ENCODE assay signal across 1 cellular context in the genomic region with DNA sequence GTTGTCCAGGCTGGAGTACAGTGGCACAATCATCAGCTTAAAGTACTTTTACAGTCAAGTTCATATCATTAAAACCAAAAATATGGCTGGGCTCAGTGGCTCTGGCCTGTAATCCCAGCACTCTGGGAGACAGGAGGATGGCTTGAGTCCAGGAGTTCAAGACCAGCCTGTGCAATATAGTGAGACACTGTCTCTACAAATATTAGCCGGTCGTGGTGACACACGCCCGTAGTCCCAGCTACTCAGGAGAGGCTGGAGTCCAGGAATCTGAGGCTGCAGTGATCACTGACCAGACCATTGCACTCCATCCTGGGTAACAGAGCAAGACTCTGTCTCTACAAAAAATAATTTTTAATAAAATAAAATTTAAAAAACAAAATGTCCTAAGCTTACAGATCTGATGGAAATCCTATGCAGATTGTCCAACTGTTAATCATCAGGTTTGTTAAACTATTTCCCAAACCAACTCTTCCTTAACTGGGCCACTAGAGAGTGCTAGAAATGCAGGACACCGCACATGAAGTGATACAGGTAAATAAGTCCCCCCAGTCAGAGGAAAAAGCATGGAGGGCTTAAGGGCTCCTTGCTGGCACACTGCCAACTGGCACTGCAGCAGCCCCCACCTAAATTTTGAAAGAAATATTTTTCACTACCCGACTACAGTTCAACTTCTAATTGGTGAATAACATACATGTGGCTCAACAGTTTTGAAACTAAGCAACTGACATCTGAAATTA.
TF ChIP-seq lines count a peak whose summit lies in the region.

No MANE protein-coding gene starts in this region.

TF ChIP-seq in HepG2, 621 proteins besides CTCF, POLR2A, EP300 and RAD21 (continued from another document and continues in another):
- TF ChIP-seq, protein P1, sequence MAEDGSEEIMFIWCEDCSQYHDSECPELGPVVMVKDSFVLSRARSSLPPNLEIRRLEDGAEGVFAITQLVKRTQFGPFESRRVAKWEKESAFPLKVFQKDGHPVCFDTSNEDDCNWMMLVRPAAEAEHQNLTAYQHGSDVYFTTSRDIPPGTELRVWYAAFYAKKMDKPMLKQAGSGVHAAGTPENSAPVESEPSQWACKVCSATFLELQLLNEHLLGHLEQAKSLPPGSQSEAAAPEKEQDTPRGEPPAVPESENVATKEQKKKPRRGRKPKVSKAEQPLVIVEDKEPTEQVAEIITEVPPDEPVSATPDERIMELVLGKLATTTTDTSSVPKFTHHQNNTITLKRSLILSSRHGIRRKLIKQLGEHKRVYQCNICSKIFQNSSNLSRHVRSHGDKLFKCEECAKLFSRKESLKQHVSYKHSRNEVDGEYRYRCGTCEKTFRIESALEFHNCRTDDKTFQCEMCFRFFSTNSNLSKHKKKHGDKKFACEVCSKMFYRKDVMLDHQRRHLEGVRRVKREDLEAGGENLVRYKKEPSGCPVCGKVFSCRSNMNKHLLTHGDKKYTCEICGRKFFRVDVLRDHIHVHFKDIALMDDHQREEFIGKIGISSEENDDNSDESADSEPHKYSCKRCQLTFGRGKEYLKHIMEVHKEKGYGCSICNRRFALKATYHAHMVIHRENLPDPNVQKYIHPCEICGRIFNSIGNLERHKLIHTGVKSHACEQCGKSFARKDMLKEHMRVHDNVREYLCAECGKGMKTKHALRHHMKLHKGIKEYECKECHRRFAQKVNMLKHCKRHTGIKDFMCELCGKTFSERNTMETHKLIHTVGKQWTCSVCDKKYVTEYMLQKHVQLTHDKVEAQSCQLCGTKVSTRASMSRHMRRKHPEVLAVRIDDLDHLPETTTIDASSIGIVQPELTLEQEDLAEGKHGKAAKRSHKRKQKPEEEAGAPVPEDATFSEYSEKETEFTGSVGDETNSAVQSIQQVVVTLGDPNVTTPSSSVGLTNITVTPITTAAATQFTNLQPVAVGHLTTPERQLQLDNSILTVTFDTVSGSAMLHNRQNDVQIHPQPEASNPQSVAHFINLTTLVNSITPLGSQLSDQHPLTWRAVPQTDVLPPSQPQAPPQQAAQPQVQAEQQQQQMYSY (CRISPR knock-in tag; IDR thresholded peaks at IDR 0.05): no peak
- TF ChIP-seq ZNF329 (CRISPR knock-in tag; IDR thresholded peaks at IDR 0.05; ENCODE audit: low read depth) (no peak), ZSCAN22 (CRISPR knock-in tag; IDR thresholded peaks at IDR 0.05) (no peak), ZNF282 (IDR thresholded peaks at IDR 0.05; ENCODE audit: partially characterized antibody) (no peak), NFE2L1 (CRISPR knock-in tag; IDR thresholded peaks at IDR 0.05; ENCODE audit: borderline replicate concordance) (no peak), GATAD1 (CRISPR knock-in tag; IDR thresholded peaks at IDR 0.05) (no peak), AGO2 (optimal IDR thresholded peaks at IDR 0.05; ENCODE audit: low read depth, low read length) (no peak), LCORL (IDR thresholded peaks at IDR 0.05) (peak; percentile 84), LCORL (CRISPR knock-in tag; IDR thresholded peaks at IDR 0.05) (no peak), SAP130 (CRISPR knock-in tag; IDR thresholded peaks at IDR 0.05; ENCODE audit: low read depth) (peak; percentile 30; the same call in 1 of the 2 replicates), ZNF816 (CRISPR knock-in tag; IDR thresholded peaks at IDR 0.05; ENCODE audit: borderline replicate concordance) (no peak), ZBTB7A (CRISPR knock-in tag; IDR thresholded peaks at IDR 0.05) (no peak), ZEB1 (IDR thresholded peaks at IDR 0.05; ENCODE audit: insufficient replicate concordance, low read depth) (no peak), POLR2AphosphoS5 (IDR thresholded peaks at IDR 0.05; ENCODE audit: low read depth, low read length) (no peak), POLR2G (IDR thresholded peaks at IDR 0.05; ENCODE audit: low read depth, low read length) (no peak), ATAD3A (CRISPR knock-in tag; IDR thresholded peaks at IDR 0.05) (no peak), SMC3 (IDR thresholded peaks at IDR 0.05; ENCODE audit: low read length) (peak; percentile 8; the same call in 1 of the 2 replicates), ZNF788 (CRISPR knock-in tag; IDR thresholded peaks at IDR 0.05; ENCODE audit: borderline replicate concordance) (no peak), NR3C1 (CRISPR knock-in tag; IDR thresholded peaks at IDR 0.05) (no peak), TBX2 (CRISPR knock-in tag; IDR thresholded peaks at IDR 0.05; ENCODE audit: borderline replicate concordance) (no peak), ESRRA (CRISPR knock-in tag; IDR thresholded peaks at IDR 0.05; ENCODE audit: low read depth) (no peak), FOXA1 (IDR thresholded peaks at IDR 0.05) (no peak), FOXA1 (CRISPR knock-in tag; IDR thresholded peaks at IDR 0.05) (peak; percentile 62), PAX8 (CRISPR knock-in tag; IDR thresholded peaks at IDR 0.05; ENCODE audit: borderline replicate concordance) (no peak), ZFP36L2 (CRISPR knock-in tag; IDR thresholded peaks at IDR 0.05) (no peak), ZNF468 (CRISPR knock-in tag; IDR thresholded peaks at IDR 0.05) (no peak), DNMT1 (CRISPR knock-in tag; IDR thresholded peaks at IDR 0.05) (no peak), NR1H2 (CRISPR knock-in tag; IDR thresholded peaks at IDR 0.05; ENCODE audit: borderline replicate concordance, low read depth) (no peak), HNF4A (CRISPR knock-in tag; IDR thresholded peaks at IDR 0.05) (no peak), ATF7 (IDR thresholded peaks at IDR 0.05) (no peak), ATF7 (CRISPR knock-in tag; IDR thresholded peaks at IDR 0.05) (no peak)
- TF ChIP-seq, protein P2, sequence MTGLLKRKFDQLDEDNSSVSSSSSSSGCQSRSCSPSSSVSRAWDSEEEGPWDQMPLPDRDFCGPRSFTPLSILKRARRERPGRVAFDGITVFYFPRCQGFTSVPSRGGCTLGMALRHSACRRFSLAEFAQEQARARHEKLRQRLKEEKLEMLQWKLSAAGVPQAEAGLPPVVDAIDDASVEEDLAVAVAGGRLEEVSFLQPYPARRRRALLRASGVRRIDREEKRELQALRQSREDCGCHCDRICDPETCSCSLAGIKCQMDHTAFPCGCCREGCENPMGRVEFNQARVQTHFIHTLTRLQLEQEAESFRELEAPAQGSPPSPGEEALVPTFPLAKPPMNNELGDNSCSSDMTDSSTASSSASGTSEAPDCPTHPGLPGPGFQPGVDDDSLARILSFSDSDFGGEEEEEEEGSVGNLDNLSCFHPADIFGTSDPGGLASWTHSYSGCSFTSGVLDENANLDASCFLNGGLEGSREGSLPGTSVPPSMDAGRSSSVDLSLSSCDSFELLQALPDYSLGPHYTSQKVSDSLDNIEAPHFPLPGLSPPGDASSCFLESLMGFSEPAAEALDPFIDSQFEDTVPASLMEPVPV (CRISPR knock-in tag; IDR thresholded peaks at IDR 0.05): no peak
- TF ChIP-seq, protein P3, sequence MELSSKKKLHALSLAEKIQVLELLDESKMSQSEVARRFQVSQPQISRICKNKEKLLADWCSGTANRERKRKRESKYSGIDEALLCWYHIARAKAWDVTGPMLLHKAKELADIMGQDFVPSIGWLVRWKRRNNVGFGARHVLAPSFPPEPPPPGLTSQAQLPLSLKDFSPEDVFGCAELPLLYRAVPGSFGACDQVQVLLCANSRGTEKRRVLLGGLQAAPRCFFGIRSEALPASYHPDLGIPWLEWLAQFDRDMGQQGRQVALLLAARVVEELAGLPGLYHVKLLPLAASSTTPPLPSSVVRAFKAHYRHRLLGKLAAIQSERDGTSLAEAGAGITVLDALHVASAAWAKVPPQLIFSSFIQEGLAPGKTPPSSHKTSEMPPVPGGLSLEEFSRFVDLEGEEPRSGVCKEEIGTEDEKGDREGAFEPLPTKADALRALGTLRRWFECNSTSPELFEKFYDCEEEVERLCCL (CRISPR knock-in tag; IDR thresholded peaks at IDR 0.05; ENCODE audit: borderline replicate concordance): no peak
- TF ChIP-seq, protein P4, sequence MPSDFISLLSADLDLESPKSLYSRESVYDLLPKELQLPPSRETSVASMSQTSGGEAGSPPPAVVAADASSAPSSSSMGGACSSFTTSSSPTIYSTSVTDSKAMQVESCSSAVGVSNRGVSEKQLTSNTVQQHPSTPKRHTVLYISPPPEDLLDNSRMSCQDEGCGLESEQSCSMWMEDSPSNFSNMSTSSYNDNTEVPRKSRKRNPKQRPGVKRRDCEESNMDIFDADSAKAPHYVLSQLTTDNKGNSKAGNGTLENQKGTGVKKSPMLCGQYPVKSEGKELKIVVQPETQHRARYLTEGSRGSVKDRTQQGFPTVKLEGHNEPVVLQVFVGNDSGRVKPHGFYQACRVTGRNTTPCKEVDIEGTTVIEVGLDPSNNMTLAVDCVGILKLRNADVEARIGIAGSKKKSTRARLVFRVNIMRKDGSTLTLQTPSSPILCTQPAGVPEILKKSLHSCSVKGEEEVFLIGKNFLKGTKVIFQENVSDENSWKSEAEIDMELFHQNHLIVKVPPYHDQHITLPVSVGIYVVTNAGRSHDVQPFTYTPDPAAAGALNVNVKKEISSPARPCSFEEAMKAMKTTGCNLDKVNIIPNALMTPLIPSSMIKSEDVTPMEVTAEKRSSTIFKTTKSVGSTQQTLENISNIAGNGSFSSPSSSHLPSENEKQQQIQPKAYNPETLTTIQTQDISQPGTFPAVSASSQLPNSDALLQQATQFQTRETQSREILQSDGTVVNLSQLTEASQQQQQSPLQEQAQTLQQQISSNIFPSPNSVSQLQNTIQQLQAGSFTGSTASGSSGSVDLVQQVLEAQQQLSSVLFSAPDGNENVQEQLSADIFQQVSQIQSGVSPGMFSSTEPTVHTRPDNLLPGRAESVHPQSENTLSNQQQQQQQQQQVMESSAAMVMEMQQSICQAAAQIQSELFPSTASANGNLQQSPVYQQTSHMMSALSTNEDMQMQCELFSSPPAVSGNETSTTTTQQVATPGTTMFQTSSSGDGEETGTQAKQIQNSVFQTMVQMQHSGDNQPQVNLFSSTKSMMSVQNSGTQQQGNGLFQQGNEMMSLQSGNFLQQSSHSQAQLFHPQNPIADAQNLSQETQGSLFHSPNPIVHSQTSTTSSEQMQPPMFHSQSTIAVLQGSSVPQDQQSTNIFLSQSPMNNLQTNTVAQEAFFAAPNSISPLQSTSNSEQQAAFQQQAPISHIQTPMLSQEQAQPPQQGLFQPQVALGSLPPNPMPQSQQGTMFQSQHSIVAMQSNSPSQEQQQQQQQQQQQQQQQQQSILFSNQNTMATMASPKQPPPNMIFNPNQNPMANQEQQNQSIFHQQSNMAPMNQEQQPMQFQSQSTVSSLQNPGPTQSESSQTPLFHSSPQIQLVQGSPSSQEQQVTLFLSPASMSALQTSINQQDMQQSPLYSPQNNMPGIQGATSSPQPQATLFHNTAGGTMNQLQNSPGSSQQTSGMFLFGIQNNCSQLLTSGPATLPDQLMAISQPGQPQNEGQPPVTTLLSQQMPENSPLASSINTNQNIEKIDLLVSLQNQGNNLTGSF (CRISPR knock-in tag; IDR thresholded peaks at IDR 0.05): no peak
- TF ChIP-seq, protein P5, sequence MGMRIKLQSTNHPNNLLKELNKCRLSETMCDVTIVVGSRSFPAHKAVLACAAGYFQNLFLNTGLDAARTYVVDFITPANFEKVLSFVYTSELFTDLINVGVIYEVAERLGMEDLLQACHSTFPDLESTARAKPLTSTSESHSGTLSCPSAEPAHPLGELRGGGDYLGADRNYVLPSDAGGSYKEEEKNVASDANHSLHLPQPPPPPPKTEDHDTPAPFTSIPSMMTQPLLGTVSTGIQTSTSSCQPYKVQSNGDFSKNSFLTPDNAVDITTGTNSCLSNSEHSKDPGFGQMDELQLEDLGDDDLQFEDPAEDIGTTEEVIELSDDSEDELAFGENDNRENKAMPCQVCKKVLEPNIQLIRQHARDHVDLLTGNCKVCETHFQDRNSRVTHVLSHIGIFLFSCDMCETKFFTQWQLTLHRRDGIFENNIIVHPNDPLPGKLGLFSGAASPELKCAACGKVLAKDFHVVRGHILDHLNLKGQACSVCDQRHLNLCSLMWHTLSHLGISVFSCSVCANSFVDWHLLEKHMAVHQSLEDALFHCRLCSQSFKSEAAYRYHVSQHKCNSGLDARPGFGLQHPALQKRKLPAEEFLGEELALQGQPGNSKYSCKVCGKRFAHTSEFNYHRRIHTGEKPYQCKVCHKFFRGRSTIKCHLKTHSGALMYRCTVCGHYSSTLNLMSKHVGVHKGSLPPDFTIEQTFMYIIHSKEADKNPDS (CRISPR knock-in tag; IDR thresholded peaks at IDR 0.05): no peak
- TF ChIP-seq, protein P6, sequence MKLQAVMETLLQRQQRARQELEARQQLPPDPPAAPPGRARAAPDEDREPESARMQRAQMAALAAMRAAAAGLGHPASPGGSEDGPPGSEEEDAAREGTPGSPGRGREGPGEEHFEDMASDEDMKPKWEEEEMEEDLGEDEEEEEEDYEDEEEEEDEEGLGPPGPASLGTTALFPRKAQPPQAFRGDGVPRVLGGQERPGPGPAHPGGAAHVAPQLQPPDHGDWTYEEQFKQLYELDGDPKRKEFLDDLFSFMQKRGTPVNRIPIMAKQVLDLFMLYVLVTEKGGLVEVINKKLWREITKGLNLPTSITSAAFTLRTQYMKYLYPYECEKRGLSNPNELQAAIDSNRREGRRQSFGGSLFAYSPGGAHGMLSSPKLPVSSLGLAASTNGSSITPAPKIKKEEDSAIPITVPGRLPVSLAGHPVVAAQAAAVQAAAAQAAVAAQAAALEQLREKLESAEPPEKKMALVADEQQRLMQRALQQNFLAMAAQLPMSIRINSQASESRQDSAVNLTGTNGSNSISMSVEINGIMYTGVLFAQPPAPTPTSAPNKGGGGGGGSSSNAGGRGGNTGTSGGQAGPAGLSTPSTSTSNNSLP (IDR thresholded peaks at IDR 0.05; ENCODE audit: low read depth, low read length): 0 out of 2 replicates have a peak, but pooled peaks have one; percentile 17
- TF ChIP-seq, protein P7, sequence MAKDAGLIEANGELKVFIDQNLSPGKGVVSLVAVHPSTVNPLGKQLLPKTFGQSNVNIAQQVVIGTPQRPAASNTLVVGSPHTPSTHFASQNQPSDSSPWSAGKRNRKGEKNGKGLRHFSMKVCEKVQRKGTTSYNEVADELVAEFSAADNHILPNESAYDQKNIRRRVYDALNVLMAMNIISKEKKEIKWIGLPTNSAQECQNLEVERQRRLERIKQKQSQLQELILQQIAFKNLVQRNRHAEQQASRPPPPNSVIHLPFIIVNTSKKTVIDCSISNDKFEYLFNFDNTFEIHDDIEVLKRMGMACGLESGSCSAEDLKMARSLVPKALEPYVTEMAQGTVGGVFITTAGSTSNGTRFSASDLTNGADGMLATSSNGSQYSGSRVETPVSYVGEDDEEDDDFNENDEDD (CRISPR knock-in tag; IDR thresholded peaks at IDR 0.05; ENCODE audit: borderline replicate concordance): no peak
- TF ChIP-seq, protein P8, sequence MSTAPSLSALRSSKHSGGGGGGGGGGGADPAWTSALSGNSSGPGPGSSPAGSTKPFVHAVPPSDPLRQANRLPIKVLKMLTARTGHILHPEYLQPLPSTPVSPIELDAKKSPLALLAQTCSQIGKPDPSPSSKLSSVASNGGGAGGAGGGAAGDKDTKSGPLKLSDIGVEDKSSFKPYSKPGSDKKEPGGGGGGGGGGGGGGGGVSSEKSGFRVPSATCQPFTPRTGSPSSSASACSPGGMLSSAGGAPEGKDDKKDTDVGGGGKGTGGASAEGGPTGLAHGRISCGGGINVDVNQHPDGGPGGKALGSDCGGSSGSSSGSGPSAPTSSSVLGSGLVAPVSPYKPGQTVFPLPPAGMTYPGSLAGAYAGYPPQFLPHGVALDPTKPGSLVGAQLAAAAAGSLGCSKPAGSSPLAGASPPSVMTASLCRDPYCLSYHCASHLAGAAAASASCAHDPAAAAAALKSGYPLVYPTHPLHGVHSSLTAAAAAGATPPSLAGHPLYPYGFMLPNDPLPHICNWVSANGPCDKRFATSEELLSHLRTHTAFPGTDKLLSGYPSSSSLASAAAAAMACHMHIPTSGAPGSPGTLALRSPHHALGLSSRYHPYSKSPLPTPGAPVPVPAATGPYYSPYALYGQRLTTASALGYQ (CRISPR knock-in tag; IDR thresholded peaks at IDR 0.05): no peak
- TF ChIP-seq, protein P9, sequence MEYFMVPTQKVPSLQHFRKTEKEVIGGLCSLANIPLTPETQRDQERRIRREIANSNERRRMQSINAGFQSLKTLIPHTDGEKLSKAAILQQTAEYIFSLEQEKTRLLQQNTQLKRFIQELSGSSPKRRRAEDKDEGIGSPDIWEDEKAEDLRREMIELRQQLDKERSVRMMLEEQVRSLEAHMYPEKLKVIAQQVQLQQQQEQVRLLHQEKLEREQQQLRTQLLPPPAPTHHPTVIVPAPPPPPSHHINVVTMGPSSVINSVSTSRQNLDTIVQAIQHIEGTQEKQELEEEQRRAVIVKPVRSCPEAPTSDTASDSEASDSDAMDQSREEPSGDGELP (IDR thresholded peaks at IDR 0.05; ENCODE audit: borderline replicate concordance, low read depth): no peak
